Comparison of ENCODE assay signal across 22 cellular contexts in genomic region chr22:49598338-49598737, GRCh38.
DNase-seq lines count a peak whose midpoint lies in the region; ATAC-seq and TF ChIP-seq lines count a peak whose summit lies in the region.
"Had no signal": no experiment of that assay in that cellular context is flagged by ENCODE, and none has a peak within 500 bp of the region (broad histone marks: within the 10 kb centered on the region; RNA-seq: fewer than 3 reads in every experiment).

No MANE protein-coding gene starts in this region.

- H2AFZ ChIP-seq in mammary epithelial cell (ENCODE audit: low read depth, low read length) = no peak overlapping the region

- peaks cover 3% of the 10 kb centered on the region for H3K9me3 Mint-ChIP-seq in activated naive CD4-positive, alpha-beta T cell treated with anti-CD3 and anti-CD28 coated beads, Interleukin-2, amount 10 ng/mL, durations not matched to agents 7 days and 5 days
- no peaks in the 10 kb centered on the region for H3K9me3 Mint-ChIP-seq in activated naive CD4-positive, alpha-beta T cell treated with anti-CD3 and anti-CD28 coated beads for 36 hours
- H3K9me3 Mint-ChIP-seq in activated B cell treated with CpG ODN at 0.5 μM for 24 hours = peaks cover under 1% of the 10 kb centered on the region
- H3K9me3 Mint-ChIP-seq: CD4-positive, alpha-beta T cell had no signal

- no peaks in the 10 kb centered on the region for H3K4me1 ChIP-seq in transverse colon
- H3K4me1 ChIP-seq in mammary epithelial cell (ENCODE audit: insufficient read depth, low read length) = no peaks in the 10 kb centered on the region
- H3K4me1 ChIP-seq: A549, BE2C, HAP-1 had no signal

- H3K9me3 ChIP-seq in transverse colon = no peaks in the 10 kb centered on the region
- H3K9me3 ChIP-seq in mammary epithelial cell (replicated peaks; ENCODE audit: insufficient read depth, low read length) = peaks cover 58% of the 10 kb centered on the region
- H3K9me3 ChIP-seq: A549, BE2C, HAP-1 had no signal

- intact Hi-C loops in activated naive CD4-positive, alpha-beta T cell treated with anti-CD3 and anti-CD28 coated beads for 36 hours (cut with micrococcal nuclease) = no loop called here
- intact Hi-C loops in activated B cell treated with CpG ODN at 0.5 μM for 24 hours (cut with micrococcal nuclease) (no loop called here), transverse colon (cut with DNase I; ENCODE audit: low total_unique reads) (no loop called here), mammary epithelial cell (cut with micrococcal nuclease) (no loop called here)

- no peaks in the 10 kb centered on the region for H4K20me1 ChIP-seq in mammary epithelial cell (ENCODE audit: insufficient read depth, low read length)

- no peak overlapping the region for H3K4me2 ChIP-seq in mammary epithelial cell (ENCODE audit: insufficient read depth, low read depth, low read length)
- H3K4me2 ChIP-seq: A549; BLaER1 treated with 17β-estradiol and CSF1 and Interleukin-3, amounts not matched to agents 10 nM and 100 nM had no signal

- H3K27me3 ChIP-seq in transverse colon (no peaks in the 10 kb centered on the region), mammary epithelial cell (ENCODE audit: insufficient read depth, low read length) (no peaks in the 10 kb centered on the region)
- H3K27me3 ChIP-seq: BE2C; BLaER1 treated with 17β-estradiol and CSF1 and Interleukin-3, amounts not matched to agents 10 nM and 100 nM had no signal

- dilution Hi-C loops in mammary epithelial cell (cut with HindIII; ENCODE audit: low sequenced_read_pairs) = no loop called here

- no peak for TF ChIP-seq EP300 in transverse colon (IDR thresholded peaks at IDR 0.05; ENCODE audit: low read depth)

- no TSS peak for BruUV-seq in mammary epithelial cell (replicated peaks; lab: Mats Ljungman, UMichigan)

- no peaks in the 10 kb centered on the region for H3K36me3 ChIP-seq in transverse colon
- no peaks in the 10 kb centered on the region for H3K36me3 ChIP-seq in mammary epithelial cell (ENCODE audit: insufficient read depth, low read length)
- H3K36me3 ChIP-seq: BE2C had no signal

- TF ChIP-seq CTCF in activated B cell treated with CpG ODN at 0.5 μM for 24 hours (IDR thresholded peaks at IDR 0.05) = no peak
- TF ChIP-seq CTCF in transverse colon (IDR thresholded peaks at IDR 0.05) = no peak
- no peak for TF ChIP-seq CTCF in mammary epithelial cell (conservative IDR thresholded peaks at IDR 0.05 in 1 of 2, IDR thresholded peaks at IDR 0.05 in 1 of 2; ENCODE audit: extremely low read depth in 1 of 2, insufficient read depth in 1 of 2, low read depth in 1 of 2, low read length in 2 of 2)

- in situ Hi-C loops in transverse colon (cut with MboI; ENCODE audit: low pct_ligation_motif_present in 1 of 4, low pct_unique_long_range_greater_than_20kb in 1 of 4, low sequenced_read_pairs in 3 of 4) = no loop called here
- in situ Hi-C loops in mammary epithelial cell (cut with MboI; ENCODE audit: low sequenced_read_pairs in 2 of 2) = no loop called here

- no peak overlapping the region for H3K4me3 Mint-ChIP-seq in activated naive CD4-positive, alpha-beta T cell treated with anti-CD3 and anti-CD28 coated beads, Interleukin-2, amount 10 ng/mL, durations not matched to agents 7 days and 5 days
- H3K4me3 Mint-ChIP-seq in activated naive CD4-positive, alpha-beta T cell treated with anti-CD3 and anti-CD28 coated beads for 36 hours = no peak overlapping the region
- H3K4me3 Mint-ChIP-seq in activated B cell treated with CpG ODN at 0.5 μM for 24 hours = no peak overlapping the region
- H3K4me3 Mint-ChIP-seq: CD4-positive, alpha-beta T cell; CD8-positive, alpha-beta memory T cell; HFFc6 had no signal

- no peaks in the 10 kb centered on the region for H3K27me3 Mint-ChIP-seq in activated naive CD4-positive, alpha-beta T cell treated with anti-CD3 and anti-CD28 coated beads, Interleukin-2, amount 10 ng/mL, durations not matched to agents 7 days and 5 days
- H3K27me3 Mint-ChIP-seq in activated naive CD4-positive, alpha-beta T cell treated with anti-CD3 and anti-CD28 coated beads for 36 hours (ENCODE audit: low read depth) = no peaks in the 10 kb centered on the region
- no peaks in the 10 kb centered on the region for H3K27me3 Mint-ChIP-seq in activated B cell treated with CpG ODN at 0.5 μM for 24 hours
- H3K27me3 Mint-ChIP-seq: CD4-positive, alpha-beta T cell; CD8-positive, alpha-beta memory T cell had no signal

- TF ChIP-seq POLR2A in transverse colon (IDR thresholded peaks at IDR 0.05) = no peak

- H3K4me3 ChIP-seq in transverse colon = no peak overlapping the region
- no peak overlapping the region for H3K4me3 ChIP-seq in mammary epithelial cell (replicated peaks in 1 of 3; ENCODE audit: insufficient read depth in 1 of 3, low read depth in 2 of 3, low read length in 3 of 3)
- H3K4me3 ChIP-seq: A549; BLaER1 treated with 17β-estradiol and CSF1 and Interleukin-3, amounts not matched to agents 10 nM and 100 nM; HAP-1 had no signal

- no peak overlapping the region for H3K27ac Mint-ChIP-seq in activated naive CD4-positive, alpha-beta T cell treated with anti-CD3 and anti-CD28 coated beads, Interleukin-2, amount 10 ng/mL, durations not matched to agents 7 days and 5 days
- no peak overlapping the region for H3K27ac Mint-ChIP-seq in activated naive CD4-positive, alpha-beta T cell treated with anti-CD3 and anti-CD28 coated beads for 36 hours
- H3K27ac Mint-ChIP-seq in activated B cell treated with CpG ODN at 0.5 μM for 24 hours = no peak overlapping the region
- H3K27ac Mint-ChIP-seq: CD4-positive, alpha-beta T cell; HFFc6 had no signal

- 84% methylated on average over 9 of the region's 9 CpGs; no CpG with 5 or more reads in 1 of the 2 donors for WGBS in transverse colon (ENCODE audit: low coverage in 1 of 2), 2 donors
- WGBS in mammary epithelial cell (ENCODE audit: low coverage, missing lambda C conversion rate) = 65% methylated on average over 9 of the region's 9 CpGs

- POLR2A ChIA-PET in activated B cell treated with CpG ODN at 0.5 μM for 24 hours (lab: Charles Lee) = no interaction called here

- peaks cover 5% of the 10 kb centered on the region for H3K36me3 Mint-ChIP-seq in activated naive CD4-positive, alpha-beta T cell treated with anti-CD3 and anti-CD28 coated beads, Interleukin-2, amount 10 ng/mL, durations not matched to agents 7 days and 5 days
- peaks cover 2% of the 10 kb centered on the region for H3K36me3 Mint-ChIP-seq in activated naive CD4-positive, alpha-beta T cell treated with anti-CD3 and anti-CD28 coated beads for 36 hours (ENCODE audit: low read depth)
- H3K36me3 Mint-ChIP-seq in activated B cell treated with CpG ODN at 0.5 μM for 24 hours (ENCODE audit: low read depth) = peaks cover 8% of the 10 kb centered on the region

- no peak for ATAC-seq in activated B cell treated with CpG ODN at 0.5 μM for 24 hours (ENCODE audit: low read depth)
- ATAC-seq: A549 had no signal

- CTCF ChIA-PET in activated naive CD4-positive, alpha-beta T cell treated with anti-CD3 and anti-CD28 coated beads, Interleukin-2, amount 10 ng/mL, durations not matched to agents 7 days and 5 days (lab: Charles Lee) = no interaction called here
- CTCF ChIA-PET in activated naive CD4-positive, alpha-beta T cell treated with anti-CD3 and anti-CD28 coated beads for 36 hours (lab: Charles Lee) = no interaction called here
- CTCF ChIA-PET in activated B cell treated with CpG ODN at 0.5 μM for 24 hours (lab: Charles Lee) = no interaction called here
- CTCF ChIA-PET in mammary epithelial cell (lab: Charles Lee; ENCODE audit: low non-redundant PET) = no interaction called here

- no peak overlapping the region for H3K9ac ChIP-seq in mammary epithelial cell (ENCODE audit: insufficient read depth, low read length)
- H3K9ac ChIP-seq: BLaER1 treated with 17β-estradiol and CSF1 and Interleukin-3, amounts not matched to agents 10 nM and 100 nM had no signal

- DNase-seq in activated naive CD4-positive, alpha-beta T cell treated with anti-CD3 and anti-CD28 coated beads, Interleukin-2, amount 10 ng/mL, durations not matched to agents 7 days and 5 days = peak; percentile 13
- no peak for DNase-seq in activated naive CD4-positive, alpha-beta T cell treated with anti-CD3 and anti-CD28 coated beads for 36 hours
- peak; percentile 1 for DNase-seq in activated B cell treated with CpG ODN at 0.5 μM for 24 hours
- DNase-seq in mesenteric fat pad (ENCODE audit: low spot score) = peak; percentile 72
- peak; percentile 1 for DNase-seq in transverse colon
- no peak for DNase-seq in GM19238 (ENCODE audit: insufficient read length, low spot score)
- DNase-seq in mammary epithelial cell = no peak
- DNase-seq: 8988T; ACHN; AML-193; BE2C; CD8-positive, alpha-beta memory T cell; DMS 273 treated with DMSO at 0.1 percent for 48 hours; DMS79; EL; GF-D8; GOT3; HFFc6 had no signal

- H3K27ac ChIP-seq in transverse colon = no peak overlapping the region
- no peak overlapping the region for H3K27ac ChIP-seq in mammary epithelial cell (ENCODE audit: insufficient read depth, low read depth, low read length)
- H3K27ac ChIP-seq: A549; BLaER1 treated with 17β-estradiol and CSF1 and Interleukin-3, amounts not matched to agents 10 nM and 100 nM had no signal

- H3K79me2 ChIP-seq in mammary epithelial cell (ENCODE audit: insufficient read depth, low read length) = no peaks in the 10 kb centered on the region

- peaks cover 8% of the 10 kb centered on the region for H3K4me1 Mint-ChIP-seq in activated naive CD4-positive, alpha-beta T cell treated with anti-CD3 and anti-CD28 coated beads, Interleukin-2, amount 10 ng/mL, durations not matched to agents 7 days and 5 days
- H3K4me1 Mint-ChIP-seq in activated naive CD4-positive, alpha-beta T cell treated with anti-CD3 and anti-CD28 coated beads for 36 hours (ENCODE audit: low read depth) = peaks cover 3% of the 10 kb centered on the region
- H3K4me1 Mint-ChIP-seq in activated B cell treated with CpG ODN at 0.5 μM for 24 hours = no peaks in the 10 kb centered on the region

Comparison
In these comparisons a context has a peak if more than half of its experiments do, and no peak if none do; other contexts are left out.
1. DNase-seq: peak in activated naive CD4-positive, alpha-beta T cell treated with anti-CD3 and anti-CD28 coated beads, Interleukin-2, amount 10 ng/mL, durations not matched to agents 7 days and 5 days (single experiment), activated B cell treated with CpG ODN at 0.5 μM for 24 hours (single experiment), mesenteric fat pad (single experiment) and transverse colon (single experiment); none in activated naive CD4-positive, alpha-beta T cell treated with anti-CD3 and anti-CD28 coated beads for 36 hours (single experiment), GM19238 (single experiment) and mammary epithelial cell (single experiment).